Comparison of ENCODE assay signal across 12 cellular contexts in genomic region chr10:70799124-70799523, GRCh38.
"Had no signal": no experiment of that assay in that cellular context is flagged by ENCODE, and none has a peak within 500 bp of the region (broad histone marks: within the 10 kb centered on the region; RNA-seq: fewer than 3 reads in every experiment).

No MANE protein-coding gene starts in this region.

- H3K9me3 ChIP-seq: gastroesophageal sphincter, transverse colon had no signal

- H3K36me3 ChIP-seq: gastroesophageal sphincter, transverse colon had no signal

- H3K9ac ChIP-seq: parathyroid adenoma had no signal

- DNase-seq: activated CD4-positive, alpha-beta T cell treated with anti-CD3 and anti-CD28 coated beads for 48 hours; activated T-cell treated with anti-CD3 and anti-CD28 coated beads, Interleukin-2, amount 50 U/mL, for 1 hour; effector memory CD4-positive, alpha-beta T cell; kidney; retina; small intestine; transverse colon had no signal

- H3K27ac ChIP-seq: epithelial cell of prostate, gastroesophageal sphincter, hepatocyte, parathyroid adenoma, transverse colon had no signal

- H3K4me2 ChIP-seq: hepatocyte had no signal

- ATAC-seq: gastroesophageal sphincter, WTC11 had no signal

- H3K4me3 ChIP-seq: gastroesophageal sphincter, hepatocyte, transverse colon had no signal

- H3K4me1 ChIP-seq: gastroesophageal sphincter, parathyroid adenoma, transverse colon had no signal

- H3K27me3 ChIP-seq: hepatocyte had no signal
